Comparison of ENCODE assay signal across 15 cellular contexts in genomic region chr4:26326791-26327190, GRCh38. TPM values are rescaled to one million over a fixed set of nuclear protein-coding genes. Genes with fewer than 3 reads are reported as not detected.
DNase-seq lines count a peak whose midpoint lies in the region; ATAC-seq and TF ChIP-seq lines count a peak whose summit lies in the region.
"Had no signal": no experiment of that assay in that cellular context is flagged by ENCODE, and none has a peak within 500 bp of the region (broad histone marks: within the 10 kb centered on the region; RNA-seq: fewer than 3 reads in every experiment).

No MANE protein-coding gene starts in this region.

- H3K27me3 ChIP-seq in adrenal gland = no peaks in the 10 kb centered on the region
- H3K27me3 ChIP-seq: ascending aorta, esophagus muscularis mucosa had no signal

- no peaks in the 10 kb centered on the region for H3K36me3 ChIP-seq in adrenal gland (replicated peaks in 1 of 2)
- H3K36me3 ChIP-seq: ascending aorta, esophagus muscularis mucosa had no signal

- peak; percentile 93 for DNase-seq in AG04449 (ENCODE audit: low read depth, low spot score)
- peak; percentile 57 for DNase-seq in GM04504 (ENCODE audit: low read depth)
- peak; percentile 89 for DNase-seq in fibroblast of the aortic adventitia (ENCODE audit: low read depth)
- no peak for DNase-seq in NCI-H187 treated with DMSO at 0.1 percent for 48 hours (lab: John Stamatoyannopoulos, UW)
- no peak for DNase-seq in NCI-H1105 treated with DMSO at 0.1 percent for 48 hours (lab: John Stamatoyannopoulos, UW)
- DNase-seq in adrenal gland = no peak
- DNase-seq in effector CD4-positive, alpha-beta T cell = no peak
- DNase-seq: activated CD4-positive, alpha-beta T cell treated with anti-CD3 and anti-CD28 coated beads for 36 hours; NCI-H1417 treated with DMSO at 0.1 percent for 48 hours; stimulated activated CD8-positive, alpha-beta memory T cell treated with anti-CD3 and anti-CD28 coated beads, Interleukin-4, amount 100 ng/mL, for 48 hours had no signal

- H3K4me1 ChIP-seq in adrenal gland (replicated peaks in 1 of 2) = peaks cover 10 to 47% of the 10 kb centered on the region in 2 donors

- TF ChIP-seq CTCF in AG04449 (IDR thresholded peaks at IDR 0.05; ENCODE audit: insufficient read depth, low read length, missing control alignments) (no peak), fibroblast of the aortic adventitia (IDR thresholded peaks at IDR 0.05; ENCODE audit: insufficient read depth, low read length) (no peak), adrenal gland (IDR thresholded peaks at IDR 0.05) (no peak)

- H3K4me3 ChIP-seq in AG04449 (ENCODE audit: low read depth, low read length) (no peak overlapping the region), fibroblast of the aortic adventitia (ENCODE audit: low read depth, low read length) (no peak overlapping the region), adrenal gland (no peak overlapping the region)
- H3K4me3 ChIP-seq: ascending aorta, esophagus muscularis mucosa, lung had no signal

- WGBS in adrenal gland, 4 donors = 75 to 83% (median 81%) methylated on average over 2 of the region's 2 CpGs

- peak; percentile 72 for ATAC-seq in SK-N-SH treated with all-trans-retinoic acid at 6 μM for 48 hours
- ATAC-seq: activated CD4-positive, alpha-beta T cell treated with anti-CD3 and anti-CD28 coated beads for 36 hours; sciatic nerve had no signal

- H3K9me3 ChIP-seq in adrenal gland (replicated peaks in 1 of 3) = no peaks in the 10 kb centered on the region
- H3K9me3 ChIP-seq: ascending aorta, esophagus muscularis mucosa had no signal

- no peak for TF ChIP-seq POLR2A in adrenal gland (IDR thresholded peaks at IDR 0.05)

- intact Hi-C loops in adrenal gland (cut with DNase I) = loop anchor here in 1 of 2 donors (5.0 kb wide), 1 partner anchor 86 kb away; no protein-coding TSS in a partner anchor

- CTCF ChIA-PET in AG04449 (lab: Yijun Ruan, JAX) = interaction anchor here (0.8 to 11.5 kb wide), 9 partner anchors 10 to 339 kb away, joined by 3 to 211 read pairs (median 50); no protein-coding TSS in a partner anchor

- H3K27ac ChIP-seq in adrenal gland = no peak overlapping the region
- H3K27ac ChIP-seq: ascending aorta, esophagus muscularis mucosa had no signal

- POLR2A ChIA-PET in AG04449 (lab: Yijun Ruan, JAX) = interaction anchor here (0.5 to 1.2 kb wide), 10 partner anchors 10 to 314 kb away, joined by 3 to 6 read pairs (median 3); no protein-coding TSS in a partner anchor

TF ChIP-seq in SK-N-SH treated with all-trans-retinoic acid at 6 μM for 48 hours, 23 proteins besides CTCF, POLR2A, EP300 and RAD21:
- no peak for TF ChIP-seq PPARA (CRISPR knock-in tag; IDR thresholded peaks at IDR 0.05; ENCODE audit: borderline replicate concordance)

RNA-seq across cellular contexts. Expression of gene RBPJ, which starts 6.0 kb away (rescaled TPM):
- 86.1 and 264 TPM in 2 replicates for total RNA-seq in fibroblast of the aortic adventitia (ENCODE audit: low replicate concordance)
- total RNA-seq in adrenal gland = 10 to 100 TPM; 23.4 to 76.1 (median 54.6) TPM
- polyA plus RNA-seq in adrenal gland = 10 to 100 TPM; 30.0 to 49.0 (median 43.9) TPM

Comparison
In these comparisons a context has a peak if more than half of its experiments do, and no peak if none do; other contexts are left out.
1. DNase-seq: peak in AG04449 (single experiment), GM04504 (single experiment) and fibroblast of the aortic adventitia (single experiment); none in NCI-H187 treated with DMSO at 0.1 percent for 48 hours (single experiment), NCI-H1105 treated with DMSO at 0.1 percent for 48 hours (single experiment), adrenal gland (0 of 7) and effector CD4-positive, alpha-beta T cell (single experiment).